ENCODE assay signal across 8 cellular contexts in genomic region chr16:15149260-15149659, GRCh38. TPM values are rescaled to one million over a fixed set of nuclear protein-coding genes. Genes with fewer than 3 reads are reported as not detected.
DNase-seq lines count a peak whose midpoint lies in the region; ATAC-seq, FAIRE-seq and TF ChIP-seq lines count a peak whose summit lies in the region.
"Not testable (repeated sequence)": the region's sequence is repeated elsewhere in the genome, so short reads cannot be mapped to it uniquely, and the experiment has no call there.

No MANE protein-coding gene starts in this region.

- POLR2A ChIA-PET in Panc1 (lab: Charles Lee): not testable (repeated sequence)

- H3K36me3 ChIP-seq in Panc1 (ENCODE audit: control insufficient read depth, insufficient read depth, low read length); RWPE2 (ENCODE audit: low read depth); esophagus squamous epithelium; keratinocyte (ENCODE audit: control insufficient read depth in 2 of 2, extremely low read depth in 1 of 2, insufficient read depth in 2 of 2, low read length in 2 of 2); osteoblast (ENCODE audit: insufficient read depth, low read length); psoas muscle (ENCODE audit: insufficient read depth in 1 of 2, low read depth in 1 of 2); gastrocnemius medialis: not testable (repeated sequence)

- H3K9me1 ChIP-seq in keratinocyte (ENCODE audit: control insufficient read depth, extremely low read depth, insufficient read depth, low read length): not testable (repeated sequence)

- H3K27me3 Mint-ChIP-seq in glutamatergic neuron (ENCODE audit: unreplicated experiment): not testable (repeated sequence)

- intact Hi-C loops in Panc1 (cut with micrococcal nuclease; ENCODE audit: unreplicated experiment); esophagus squamous epithelium (cut with DNase I); psoas muscle (cut with DNase I); gastrocnemius medialis (cut with DNase I; ENCODE audit: low total_unique reads): not testable (repeated sequence)

- peaks cover 13% of the 10 kb centered on the region for H3K4me1 ChIP-seq in Panc1 (ENCODE audit: control insufficient read depth, insufficient read depth, low read length)
- H3K4me1 ChIP-seq in RWPE2 (ENCODE audit: insufficient read depth, poor library complexity, severe bottlenecking): peaks cover 14% of the 10 kb centered on the region
- peaks cover 35 to 54% (median 39%) of the 10 kb centered on the region in 3 donors for H3K4me1 ChIP-seq in esophagus squamous epithelium
- H3K4me1 ChIP-seq in keratinocyte (ENCODE audit: control insufficient read depth, extremely low read depth, insufficient read depth, low read length): peaks cover 38% of the 10 kb centered on the region
- H3K4me1 ChIP-seq in osteoblast (ENCODE audit: insufficient read depth, low read length): peaks cover 24% of the 10 kb centered on the region
- H3K4me1 ChIP-seq in psoas muscle: peaks cover 37% of the 10 kb centered on the region
- peaks cover 42 to 47% of the 10 kb centered on the region in 2 donors for H3K4me1 ChIP-seq in gastrocnemius medialis

- H3K4me3 Mint-ChIP-seq in glutamatergic neuron (ENCODE audit: unreplicated experiment): not testable (repeated sequence)

- H4K20me1 ChIP-seq in keratinocyte (ENCODE audit: control insufficient read depth, extremely low read depth, insufficient read depth, low read length): not testable (repeated sequence)
- peaks cover 13% of the 10 kb centered on the region for H4K20me1 ChIP-seq in osteoblast (ENCODE audit: insufficient read depth, low read length)

- FAIRE-seq in keratinocyte (lab: Jason Lieb, UNC): not testable (repeated sequence)

- in situ Hi-C loops in Panc1 (cut with HindIII; ENCODE audit: low pct_unique_long_range_greater_than_20kb, low sequenced_read_pairs); gastrocnemius medialis (cut with MboI; ENCODE audit: low sequenced_read_pairs in 4 of 4): not testable (repeated sequence)

- WGBS in esophagus squamous epithelium, 2 donors: 83 to 88% methylated on average over 3 to 6 of the region's 12 CpGs
- WGBS in psoas muscle, 3 donors: 84 to 88% (median 85%) methylated on average over 12 of the region's 12 CpGs

- not testable (repeated sequence) for H3K36me3 Mint-ChIP-seq in glutamatergic neuron (ENCODE audit: unreplicated experiment)

- CTCF ChIA-PET in Panc1 (lab: Charles Lee): not testable (repeated sequence)

- not testable (repeated sequence) for H3K9ac ChIP-seq in keratinocyte (ENCODE audit: control insufficient read depth, extremely low read depth, insufficient read depth, low read length)

- not testable (repeated sequence) for H2AFZ ChIP-seq in keratinocyte (ENCODE audit: control insufficient read depth, low read length); osteoblast (ENCODE audit: low read length)

- dilution Hi-C loops in keratinocyte (cut with MboI; ENCODE audit: extremely low pct_ligation_motif_present, low sequenced_read_pairs): not testable (repeated sequence)

- not testable (repeated sequence) for H3K27ac ChIP-seq in Panc1 (ENCODE audit: low read length); osteoblast (ENCODE audit: low read depth, low read length)
- H3K27ac ChIP-seq in RWPE2 (ENCODE audit: poor library complexity, severe bottlenecking) (peak overlapping the region; percentile 72), esophagus squamous epithelium (peak overlapping the region in 3 of 4 donors; percentile 50 to 63 (median 54)), keratinocyte (ENCODE audit: control insufficient read depth, insufficient read depth, low read length) (peak overlapping the region; percentile 31), psoas muscle (peak overlapping the region; percentile 30), gastrocnemius medialis (peak overlapping the region; percentile 50 to 97 (median 94))

- not testable (repeated sequence) for H3K4me1 Mint-ChIP-seq in glutamatergic neuron (ENCODE audit: low read depth, unreplicated experiment)

- peaks cover 32% of the 10 kb centered on the region for H3K79me2 ChIP-seq in keratinocyte (ENCODE audit: control insufficient read depth, insufficient read depth, low read length)
- peaks cover 42% of the 10 kb centered on the region for H3K79me2 ChIP-seq in osteoblast (ENCODE audit: insufficient read depth, low read length)

- peak overlapping the region; percentile 41 for H3K4me2 ChIP-seq in keratinocyte (ENCODE audit: control insufficient read depth, extremely low read depth, insufficient read depth, low read depth, low read length)
- H3K4me2 ChIP-seq in osteoblast (ENCODE audit: insufficient read depth, low read length): not testable (repeated sequence)

- not testable (repeated sequence) for H3K4me3 ChIP-seq in Panc1 (ENCODE audit: low read depth in 2 of 2, low read length in 2 of 2); RWPE2 (ENCODE audit: severe bottlenecking); esophagus squamous epithelium; keratinocyte (ENCODE audit: control insufficient read depth in 2 of 3, extremely low read depth in 1 of 3, insufficient read depth in 2 of 3, low read depth in 1 of 3, low read length in 3 of 3); osteoblast (ENCODE audit: insufficient read depth, low read length); psoas muscle; gastrocnemius medialis

- BruUV-seq in Panc1 (replicated peaks; lab: Mats Ljungman, UMichigan): TSS peak; percentile 11

- not testable (repeated sequence) for TF ChIP-seq POLR2A in esophagus squamous epithelium (IDR thresholded peaks at IDR 0.05); gastrocnemius medialis (IDR thresholded peaks at IDR 0.05)

- not testable (repeated sequence) for ATAC-seq in Panc1; RWPE2 (ENCODE audit: low read depth); psoas muscle; gastrocnemius medialis

- not testable (repeated sequence) for DNase-seq in Panc1 (ENCODE audit: low read depth, low spot score); RWPE2 (ENCODE audit: low spot score); esophagus squamous epithelium (lab: John Stamatoyannopoulos, UW); glutamatergic neuron; keratinocyte (ENCODE audit: low read depth, low spot score); psoas muscle; gastrocnemius medialis
- peak; percentile 1 for DNase-seq in osteoblast (ENCODE audit: insufficient read length, low spot score, missing footprints)

- H3K9me3 Mint-ChIP-seq in glutamatergic neuron (ENCODE audit: unreplicated experiment): not testable (repeated sequence)

- not testable (repeated sequence) for H3K9me3 ChIP-seq in Panc1 (ENCODE audit: control insufficient read depth, insufficient read depth, low read depth, low read length); RWPE2 (ENCODE audit: severe bottlenecking); esophagus squamous epithelium; keratinocyte (ENCODE audit: control insufficient read depth, low read depth, low read length); osteoblast (ENCODE audit: low read depth, low read length); psoas muscle; gastrocnemius medialis

- H3K27ac Mint-ChIP-seq in glutamatergic neuron (ENCODE audit: unreplicated experiment): peak overlapping the region; percentile 66

- not testable (repeated sequence) for TF ChIP-seq CTCF in Panc1 (IDR thresholded peaks at IDR 0.05); RWPE2 (IDR thresholded peaks at IDR 0.05; ENCODE audit: poor library complexity, severe bottlenecking); esophagus squamous epithelium (IDR thresholded peaks at IDR 0.05); glutamatergic neuron (IDR thresholded peaks at IDR 0.05; ENCODE audit: partially characterized antibody, unreplicated experiment); keratinocyte (optimal IDR thresholded peaks at IDR 0.05 in 1 of 3, IDR thresholded peaks at IDR 0.05 in 1 of 3, conservative IDR thresholded peaks at IDR 0.05 in 1 of 3; ENCODE audit: extremely low read depth in 1 of 3, insufficient read depth in 2 of 3, low read length in 3 of 3); osteoblast (IDR thresholded peaks at IDR 0.05; ENCODE audit: extremely low read depth, low read depth, low read length); psoas muscle (IDR thresholded peaks at IDR 0.05); gastrocnemius medialis (IDR thresholded peaks at IDR 0.05 in 4 of 5, conservative IDR thresholded peaks at IDR 0.05 in 1 of 5)

- not testable (repeated sequence) for H3K27me3 ChIP-seq in Panc1 (ENCODE audit: control insufficient read depth, insufficient read depth, low read length); RWPE2 (ENCODE audit: insufficient read depth, poor library complexity, severe bottlenecking); esophagus squamous epithelium; keratinocyte (ENCODE audit: control insufficient read depth, extremely low read depth, insufficient read depth, low read length); osteoblast (ENCODE audit: insufficient read depth, low read length); psoas muscle (ENCODE audit: insufficient read depth in 3 of 3, low read length in 2 of 3); gastrocnemius medialis

RNA-seq across cellular contexts. Expression of gene RRN3, which starts 55.2 kb away (rescaled TPM):
- total RNA-seq in Panc1 (2021; ENCODE audit: unreplicated experiment) (66.0 TPM), esophagus squamous epithelium (10 to 100 TPM; 14.0 to 27.8 (median 20.0) TPM), glutamatergic neuron (ENCODE audit: unreplicated experiment) (50.0 TPM), osteoblast (23.0 and 29.3 TPM in 2 replicates), psoas muscle (10 to 100 TPM; 30.8 to 54.9 (median 54.4) TPM), gastrocnemius medialis (10 to 100 TPM; 32.8 to 76.4 (median 49.3) TPM)
- 42.9 TPM for polyA plus RNA-seq in Panc1 (2012; ENCODE audit: insufficient read length)
- polyA plus RNA-seq in keratinocyte (40.7 to 60.3 TPM (median 53.1 TPM) in 3 replicates), psoas muscle (10 to 100 TPM; 19.9 to 49.5 (median 22.4) TPM)
- polyA plus RNA-seq in keratinocyte (2011; ENCODE audit: low read depth): 39.3 TPM
- 28.6 and 54.5 TPM in 2 replicates for polyA plus RNA-seq in keratinocyte (2011; cell fraction: cytosol; rRNA removed)
- 58.2 and 67.4 TPM in 2 replicates for polyA plus RNA-seq in keratinocyte (2011; cell fraction: nucleus; rRNA removed)
- 29.2 and 30.9 TPM in 2 replicates for polyA plus RNA-seq in keratinocyte (2012; ENCODE audit: low replicate concordance)
- 27.3 to 74.1 TPM (median 65.7 TPM) in 3 replicates for polyA minus RNA-seq in keratinocyte
- 44.7 TPM for polyA minus RNA-seq in keratinocyte (2011; cell fraction: cytosol; rRNA and poly(A)+ RNA removed)
- 42.6 and 79.0 TPM in 2 replicates for polyA minus RNA-seq in keratinocyte (2011; cell fraction: nucleus; rRNA and poly(A)+ RNA removed)
